11 cellular contexts compared by ENCODE assay signal in genomic region chr2:166170356-166170755, GRCh38. TPM values are rescaled to one million over a fixed set of nuclear protein-coding genes. Genes with fewer than 3 reads are reported as not detected.
DNase-seq lines count a peak whose midpoint lies in the region; ATAC-seq and TF ChIP-seq lines count a peak whose summit lies in the region.
"Had no signal": no experiment of that assay in that cellular context is flagged by ENCODE, and none has a peak within 500 bp of the region (broad histone marks: within the 10 kb centered on the region; RNA-seq: fewer than 3 reads in every experiment).

No MANE protein-coding gene starts in this region.

- dilution Hi-C loops in IMR-90 (cut with HindIII; ENCODE audit: low sequenced_read_pairs, unreplicated experiment), result no loop called here

- H3K18ac ChIP-seq in IMR-90 (ENCODE audit: low read depth, low read length), result no peak overlapping the region

- no peaks in the 10 kb centered on the region for H3K4me1 Mint-ChIP-seq in activated T-cell treated with anti-CD3 and anti-CD28 coated beads, Interleukin-2, amount 50 U/mL, for 72 hours (ENCODE audit: low read depth)
- no peaks in the 10 kb centered on the region for H3K4me1 Mint-ChIP-seq in activated naive CD4-positive, alpha-beta T cell treated with anti-CD3 and anti-CD28 coated beads for 36 hours (ENCODE audit: low read depth)
- H3K4me1 Mint-ChIP-seq in chondrocyte (ENCODE audit: low read depth), result peaks cover 19% of the 10 kb centered on the region
- H3K4me1 Mint-ChIP-seq: activated naive CD8-positive, alpha-beta T cell treated with anti-CD3 and anti-CD28 coated beads, Interleukin-2, amount 10 ng/mL, durations not matched to agents 7 days and 5 days had no signal

- peaks cover 3% of the 10 kb centered on the region; the same call in 1 of the 2 replicates for H3K9me1 ChIP-seq in IMR-90 (ENCODE audit: insufficient read depth, low read length)

- H2BK120ac ChIP-seq in IMR-90 (ENCODE audit: low read depth, low read length), result no peak overlapping the region

- H3K4me3 ChIP-seq in IMR-90 (ENCODE audit: insufficient read depth, low read depth, low read length) (no peak overlapping the region), foreskin fibroblast (ENCODE audit: low read depth in 1 of 2, low read length in 2 of 2) (no peak overlapping the region)
- H3K4me3 ChIP-seq: stomach had no signal

- H4K5ac ChIP-seq in IMR-90 (ENCODE audit: low read depth, low read length), result no peak overlapping the region

- TF ChIP-seq RAD21 in IMR-90 (IDR thresholded peaks at IDR 0.05; ENCODE audit: low read length), result no peak

- no peak overlapping the region for H3K9ac ChIP-seq in IMR-90 (ENCODE audit: low read depth, low read length)

- in situ Hi-C loops in IMR-90 (cut with MboI; ENCODE audit: low sequenced_read_pairs), result no loop called here

- no peak overlapping the region for H4K8ac ChIP-seq in IMR-90 (ENCODE audit: low read depth in 2 of 2, low read length in 2 of 2)

- no peaks in the 10 kb centered on the region for H4K20me1 ChIP-seq in IMR-90 (ENCODE audit: insufficient read depth, low read length)

- no peak overlapping the region for H3K4me2 ChIP-seq in IMR-90 (ENCODE audit: low read depth, low read length)

- no peak overlapping the region for H3K23ac ChIP-seq in IMR-90 (ENCODE audit: low read depth, low read length)

- H3K9me3 Mint-ChIP-seq in activated T-cell treated with anti-CD3 and anti-CD28 coated beads, Interleukin-2, amount 50 U/mL, for 72 hours, result no peaks in the 10 kb centered on the region
- H3K9me3 Mint-ChIP-seq in activated naive CD4-positive, alpha-beta T cell treated with anti-CD3 and anti-CD28 coated beads for 36 hours, result no peaks in the 10 kb centered on the region
- H3K9me3 Mint-ChIP-seq in chondrocyte (ENCODE audit: low read depth), result no peaks in the 10 kb centered on the region
- H3K9me3 Mint-ChIP-seq: activated naive CD8-positive, alpha-beta T cell treated with anti-CD3 and anti-CD28 coated beads, Interleukin-2, amount 10 ng/mL, durations not matched to agents 7 days and 5 days had no signal

- no peaks in the 10 kb centered on the region for H3K36me3 Mint-ChIP-seq in activated T-cell treated with anti-CD3 and anti-CD28 coated beads, Interleukin-2, amount 50 U/mL, for 72 hours (ENCODE audit: insufficient read depth in 2 of 2)
- no peaks in the 10 kb centered on the region for H3K36me3 Mint-ChIP-seq in activated naive CD4-positive, alpha-beta T cell treated with anti-CD3 and anti-CD28 coated beads for 36 hours (ENCODE audit: low read depth)
- H3K36me3 Mint-ChIP-seq in chondrocyte (ENCODE audit: low read depth), result no peaks in the 10 kb centered on the region
- H3K36me3 Mint-ChIP-seq: activated naive CD8-positive, alpha-beta T cell treated with anti-CD3 and anti-CD28 coated beads, Interleukin-2, amount 10 ng/mL, durations not matched to agents 7 days and 5 days had no signal

- no TSS peak for BruUV-seq in IMR-90 (replicated peaks; lab: Mats Ljungman, UMichigan)

- H3K4me1 ChIP-seq in IMR-90 (ENCODE audit: control insufficient read depth, insufficient read depth, low read length), result peaks cover 4% of the 10 kb centered on the region
- H3K4me1 ChIP-seq: stomach had no signal

- H3K27me3 Mint-ChIP-seq in activated T-cell treated with anti-CD3 and anti-CD28 coated beads, Interleukin-2, amount 50 U/mL, for 72 hours (ENCODE audit: low read depth), result peaks cover 6% of the 10 kb centered on the region
- peaks cover 14% of the 10 kb centered on the region for H3K27me3 Mint-ChIP-seq in activated naive CD4-positive, alpha-beta T cell treated with anti-CD3 and anti-CD28 coated beads for 36 hours (ENCODE audit: low read depth)
- H3K27me3 Mint-ChIP-seq in chondrocyte (ENCODE audit: low read depth), result no peaks in the 10 kb centered on the region

- POLR2A ChIA-PET in IMR-90 (lab: Charles Lee; ENCODE audit: unreplicated experiment), result no interaction called here

- WGBS in IMR-90 (ENCODE audit: extremely low coverage in 2 of 2, insufficient read length in 1 of 2), 2 experiments, result 89% methylated on average over 1 of the region's 2 CpGs; no CpG with 5 or more reads in 1 of the 2 experiments

- H2AK9ac ChIP-seq in IMR-90 (replicated peaks; ENCODE audit: low read depth, low read length, poor library complexity), result no peak overlapping the region

- no peak overlapping the region for H4K91ac ChIP-seq in IMR-90 (ENCODE audit: insufficient read depth, low read depth, low read length)

- CTCF ChIA-PET in IMR-90 (lab: Yijun Ruan, JAX), result no interaction called here
- CTCF ChIA-PET in activated naive CD4-positive, alpha-beta T cell treated with anti-CD3 and anti-CD28 coated beads for 36 hours (lab: Charles Lee), result no interaction called here

- no peak for TF ChIP-seq CTCF in IMR-90 (conservative IDR thresholded peaks at IDR 0.05; ENCODE audit: low read depth, low read length)
- TF ChIP-seq CTCF in foreskin fibroblast (IDR thresholded peaks at IDR 0.05; ENCODE audit: low read depth, low read length), result no peak
- TF ChIP-seq CTCF in chondrocyte (IDR thresholded peaks at IDR 0.05), result no peak

- no peak for TF ChIP-seq POLR2A in IMR-90 (IDR thresholded peaks at IDR 0.05; ENCODE audit: low read depth, low read length)

- no peak overlapping the region for H2BK20ac ChIP-seq in IMR-90 (ENCODE audit: low read depth, low read length)

- H2BK15ac ChIP-seq in IMR-90 (ENCODE audit: low read depth, low read length), result no peak overlapping the region

- ATAC-seq in GM18870 (IDR thresholded peaks at IDR 0.05; ENCODE audit: unreplicated experiment), result peak; percentile 81
- peak; percentile 50; the same call in 1 of the 2 replicates for ATAC-seq in IMR-90 (ENCODE audit: low read depth)
- ATAC-seq in activated T-cell treated with anti-CD3 and anti-CD28 coated beads, Interleukin-2, amount 50 U/mL, for 72 hours (replicated peaks in 1 of 2), result no peak
- ATAC-seq: Right ventricle myocardium inferior had no signal

- H3K27ac Mint-ChIP-seq in activated T-cell treated with anti-CD3 and anti-CD28 coated beads, Interleukin-2, amount 50 U/mL, for 72 hours, result no peak overlapping the region
- no peak overlapping the region for H3K27ac Mint-ChIP-seq in activated naive CD4-positive, alpha-beta T cell treated with anti-CD3 and anti-CD28 coated beads for 36 hours
- H3K27ac Mint-ChIP-seq in chondrocyte (ENCODE audit: unreplicated experiment), result no peak overlapping the region
- H3K27ac Mint-ChIP-seq: activated naive CD8-positive, alpha-beta T cell treated with anti-CD3 and anti-CD28 coated beads, Interleukin-2, amount 10 ng/mL, durations not matched to agents 7 days and 5 days had no signal

- H3K9me3 ChIP-seq in IMR-90 (ENCODE audit: control insufficient read depth, insufficient read depth, low read length), result no peaks in the 10 kb centered on the region
- H3K9me3 ChIP-seq: stomach had no signal

- H2AK5ac ChIP-seq in IMR-90 (ENCODE audit: low read depth, low read length), result no peak overlapping the region

- no peak overlapping the region for H3K4me3 Mint-ChIP-seq in activated T-cell treated with anti-CD3 and anti-CD28 coated beads, Interleukin-2, amount 50 U/mL, for 72 hours
- H3K4me3 Mint-ChIP-seq in activated naive CD4-positive, alpha-beta T cell treated with anti-CD3 and anti-CD28 coated beads for 36 hours, result no peak overlapping the region
- no peak overlapping the region for H3K4me3 Mint-ChIP-seq in chondrocyte (ENCODE audit: unreplicated experiment)
- H3K4me3 Mint-ChIP-seq: activated naive CD8-positive, alpha-beta T cell treated with anti-CD3 and anti-CD28 coated beads, Interleukin-2, amount 10 ng/mL, durations not matched to agents 7 days and 5 days had no signal

- no peaks in the 10 kb centered on the region for H3K27me3 ChIP-seq in IMR-90 (ENCODE audit: control insufficient read depth, insufficient read depth, low read length)
- H3K27me3 ChIP-seq: stomach had no signal

- H3K79me1 ChIP-seq in IMR-90 (ENCODE audit: low read depth in 1 of 2, low read length in 2 of 2), result no peaks in the 10 kb centered on the region

- H2BK5ac ChIP-seq in IMR-90 (ENCODE audit: low read depth, low read length, poor library complexity, severe bottlenecking), result no peak overlapping the region

- H3K36me3 ChIP-seq in IMR-90 (ENCODE audit: control insufficient read depth, insufficient read depth, low read length), result no peaks in the 10 kb centered on the region
- H3K36me3 ChIP-seq: stomach had no signal

- H3K56ac ChIP-seq in IMR-90 (ENCODE audit: extremely low read depth, insufficient read depth, low read length), result no peak overlapping the region

- no peak overlapping the region for H2AFZ ChIP-seq in IMR-90 (replicated peaks; ENCODE audit: low read length, poor library complexity)

- H3K27ac ChIP-seq in IMR-90 (ENCODE audit: insufficient read depth, low read length), result no peak overlapping the region
- H3K27ac ChIP-seq: stomach had no signal

- H3K14ac ChIP-seq in IMR-90 (replicated peaks; ENCODE audit: low read depth, low read length), result no peak overlapping the region

- H3K4ac ChIP-seq in IMR-90 (ENCODE audit: low read depth, low read length), result no peak overlapping the region

- DNase-seq in H4 (ENCODE audit: low spot score) (peak; percentile 58), IMR-90 (peak; percentile 70), foreskin fibroblast (peak; percentile 11 to 41), chondrocyte (ENCODE audit: low spot score) (no peak), inferior parietal cortex (ENCODE audit: extremely low spot score) (no peak)
- DNase-seq in activated T-cell treated with anti-CD3 and anti-CD28 coated beads, Interleukin-2, amount 50 U/mL, for 72 hours, result no peak
- DNase-seq in activated naive CD4-positive, alpha-beta T cell treated with anti-CD3 and anti-CD28 coated beads for 36 hours, result no peak
- DNase-seq: activated naive CD8-positive, alpha-beta T cell treated with anti-CD3 and anti-CD28 coated beads, Interleukin-2, amount 10 ng/mL, durations not matched to agents 7 days and 5 days; stomach had no signal

- intact Hi-C loops in IMR-90 (cut with micrococcal nuclease), result no loop called here
- intact Hi-C loops in activated naive CD4-positive, alpha-beta T cell treated with anti-CD3 and anti-CD28 coated beads for 36 hours (cut with micrococcal nuclease), result no loop called here

TF ChIP-seq in IMR-90, 13 proteins besides CTCF, POLR2A, EP300 and RAD21 (continues in another document):
- no peak for TF ChIP-seq MAZ (IDR thresholded peaks at IDR 0.05; ENCODE audit: borderline replicate concordance, low read depth, low read length)

RNA-seq across cellular contexts. Expression of gene SCN1A, which starts 42.5 kb away (rescaled TPM):
- 0.04 TPM in 1 of 2 replicates, not detected in the other for total RNA-seq in H4 (2014; rRNA removed; shearing (Covaris generic))
- total RNA-seq in IMR-90 (2012; rRNA removed) (under 0.01 TPM in 2 replicates), chondrocyte (0.05 TPM in 1 of 3 replicates, not detected in the others)
- polyA plus RNA-seq in IMR-90 (2012; rRNA removed), result not detected in 2 replicates
- not detected in 2 replicates for polyA plus RNA-seq in IMR-90 (2012; cell fraction: cytosol; rRNA removed)
- polyA plus RNA-seq in IMR-90 (2012; cell fraction: nucleus; rRNA removed; ENCODE audit: low replicate concordance), result 0.01 and 0.10 TPM in 2 replicates
- not detected for total RNA-seq in activated T-cell treated with anti-CD3 and anti-CD28 coated beads, Interleukin-2, amount 50 U/mL, for 72 hours
- not detected for total RNA-seq in activated naive CD4-positive, alpha-beta T cell treated with anti-CD3 and anti-CD28 coated beads for 36 hours
- total RNA-seq: activated naive CD8-positive, alpha-beta T cell treated with anti-CD3 and anti-CD28 coated beads, Interleukin-2, amount 10 ng/mL, durations not matched to agents 7 days and 5 days had no signal
- polyA plus RNA-seq: stomach had no signal

Comparison
In these comparisons a context has a peak if more than half of its experiments do, and no peak if none do; other contexts are left out.
1. ATAC-seq: peak in GM18870 (single experiment) and IMR-90 (single experiment); none in activated T-cell treated with anti-CD3 and anti-CD28 coated beads, Interleukin-2, amount 50 U/mL, for 72 hours (0 of 2).
2. DNase-seq: peak in H4 (single experiment), IMR-90 (single experiment) and foreskin fibroblast (2 of 2); none in activated T-cell treated with anti-CD3 and anti-CD28 coated beads, Interleukin-2, amount 50 U/mL, for 72 hours (0 of 2), activated naive CD4-positive, alpha-beta T cell treated with anti-CD3 and anti-CD28 coated beads for 36 hours (single experiment), chondrocyte (single experiment) and inferior parietal cortex (single experiment).